In genomic region chr9:134158753-134159392, GRCh38 we compare ENCODE assay signal across 28 cellular contexts. TPM values are rescaled to one million over a fixed set of nuclear protein-coding genes. Genes with fewer than 3 reads are reported as not detected.
A peak's percentile ranks its signal among the peaks of the same experiment; 100 is the strongest.
DNase-seq lines count a peak whose midpoint lies in the region; ATAC-seq and TF ChIP-seq lines count a peak whose summit lies in the region.
"Had no signal": no experiment of that assay in that cellular context is flagged by ENCODE, and none has a peak within 500 bp of the region (broad histone marks: within the 10 kb centered on the region; RNA-seq: fewer than 3 reads in every experiment).

No MANE protein-coding gene starts in this region.

- H3K27ac Mint-ChIP-seq in GM23338, result no peak overlapping the region
- no peak overlapping the region for H3K27ac Mint-ChIP-seq in stimulated activated memory B cell treated with anti-CD40 and anti-IgM and Interleukin-4, amounts not matched to agents 10 μg/mL and 1 μg/mL and 100 μg/mL, for 72 hours
- H3K27ac Mint-ChIP-seq: activated CD4-positive, alpha-beta T cell treated with anti-CD3 and anti-CD28 coated beads for 36 hours; activated naive CD4-positive, alpha-beta T cell treated with anti-CD3 and anti-CD28 coated beads, Interleukin-2, amount 50 U/mL, for 24 hours; CD4-positive, alpha-beta T cell; nephron had no signal

- peaks cover 13% of the 10 kb centered on the region; the same call in 1 of the 2 replicates for H3F3A ChIP-seq in GM23338 (replicated peaks; ENCODE audit: low read depth)

- H3K27me3 Mint-ChIP-seq in GM23338 (ENCODE audit: insufficient read depth, low read depth, poor library complexity), result peaks cover 14% of the 10 kb centered on the region
- no peaks in the 10 kb centered on the region for H3K27me3 Mint-ChIP-seq in stimulated activated memory B cell treated with anti-CD40 and anti-IgM and Interleukin-4, amounts not matched to agents 10 μg/mL and 1 μg/mL and 100 μg/mL, for 72 hours
- H3K27me3 Mint-ChIP-seq: activated CD4-positive, alpha-beta T cell treated with anti-CD3 and anti-CD28 coated beads for 36 hours; activated naive CD4-positive, alpha-beta T cell treated with anti-CD3 and anti-CD28 coated beads, Interleukin-2, amount 50 U/mL, for 24 hours had no signal

- DNase-seq in GM23338 (ENCODE audit: low spot score) (no peak), NCI-H2107 (lab: John Stamatoyannopoulos, UW) (peak; percentile 95), caudate nucleus (lab: John Stamatoyannopoulos, UW) (no peak), NCI-H510A treated with DMSO at 0.1 percent for 48 hours (lab: John Stamatoyannopoulos, UW) (no peak), activated T-cell treated with anti-CD3 and anti-CD28 coated beads for 4 hours (no peak)
- DNase-seq: activated CD4-positive, alpha-beta T cell treated with anti-CD3 and anti-CD28 coated beads for 36 hours; CD4-positive, alpha-beta T cell; cerebellar nuclear complex; DMS153; effector CD4-positive, alpha-beta T cell; GF-D8; hippocampal formation; Kasumi-1; NCI-H2081 treated with DMSO at 0.1 percent for 48 hours; PC-3; SJCRH30; stimulated activated CD4-positive, alpha-beta T cell treated with anti-CD3 and anti-CD28 coated beads, Interleukin-1b, Interleukin-23, amount 100 ng/mL, for 48 hours; T-helper 1 cell; testis had no signal

- no peaks in the 10 kb centered on the region; the same call in 1 of the 2 replicates for H4K20me1 ChIP-seq in GM23338 (replicated peaks; ENCODE audit: insufficient read depth)

- no peaks in the 10 kb centered on the region for H3K9me2 ChIP-seq in GM23338 (ENCODE audit: insufficient read depth)

- ATAC-seq in GM23338, result no peak
- peak; percentile 20 for ATAC-seq in stimulated activated memory B cell treated with anti-CD40 and anti-IgM and Interleukin-4, amounts not matched to agents 10 μg/mL and 1 μg/mL and 100 μg/mL, for 72 hours
- no peak for ATAC-seq in GM18867 (IDR thresholded peaks at IDR 0.05; ENCODE audit: unreplicated experiment)
- ATAC-seq: activated CD4-positive, alpha-beta T cell treated with anti-CD3 and anti-CD28 coated beads for 36 hours; PC-3 had no signal

- H3K27ac ChIP-seq in GM23338 (ENCODE audit: low read depth) (no peak overlapping the region), caudate nucleus (ENCODE audit: low read depth, low read length) (peak overlapping the region; percentile 58)
- H3K27ac ChIP-seq: esophagus muscularis mucosa, prostate gland, SJCRH30, testis had no signal

- no peak overlapping the region for H3K4me3 ChIP-seq in GM23338
- H3K4me3 ChIP-seq: esophagus muscularis mucosa, prostate gland, SJCRH30, testis had no signal

- H3K4me3 Mint-ChIP-seq in GM23338, result no peak overlapping the region
- H3K4me3 Mint-ChIP-seq in stimulated activated memory B cell treated with anti-CD40 and anti-IgM and Interleukin-4, amounts not matched to agents 10 μg/mL and 1 μg/mL and 100 μg/mL, for 72 hours, result no peak overlapping the region
- H3K4me3 Mint-ChIP-seq: activated CD4-positive, alpha-beta T cell treated with anti-CD3 and anti-CD28 coated beads for 36 hours; activated naive CD4-positive, alpha-beta T cell treated with anti-CD3 and anti-CD28 coated beads, Interleukin-2, amount 50 U/mL, for 24 hours; CD4-positive, alpha-beta T cell; nephron had no signal

- no peaks in the 10 kb centered on the region for H3K79me2 ChIP-seq in GM23338 (replicated peaks; ENCODE audit: insufficient read depth)

- TF ChIP-seq CTCF in GM23338 (conservative IDR thresholded peaks at IDR 0.05; ENCODE audit: low read depth in 2 of 2), result no peak

- no peaks in the 10 kb centered on the region for H3K9me3 Mint-ChIP-seq in GM23338
- no peaks in the 10 kb centered on the region for H3K9me3 Mint-ChIP-seq in stimulated activated memory B cell treated with anti-CD40 and anti-IgM and Interleukin-4, amounts not matched to agents 10 μg/mL and 1 μg/mL and 100 μg/mL, for 72 hours
- H3K9me3 Mint-ChIP-seq: activated naive CD4-positive, alpha-beta T cell treated with anti-CD3 and anti-CD28 coated beads, Interleukin-2, amount 50 U/mL, for 24 hours; CD4-positive, alpha-beta T cell; nephron had no signal

- peaks cover 2% of the 10 kb centered on the region for H3K4me1 Mint-ChIP-seq in GM23338
- H3K4me1 Mint-ChIP-seq in stimulated activated memory B cell treated with anti-CD40 and anti-IgM and Interleukin-4, amounts not matched to agents 10 μg/mL and 1 μg/mL and 100 μg/mL, for 72 hours, result peaks cover 4% of the 10 kb centered on the region
- H3K4me1 Mint-ChIP-seq: nephron had no signal

- peaks cover 19% of the 10 kb centered on the region for H3K36me3 ChIP-seq in GM23338 (ENCODE audit: insufficient read depth)

- no peak overlapping the region for H2AFZ ChIP-seq in GM23338

- H3K36me3 Mint-ChIP-seq in GM23338 (ENCODE audit: low read depth), result peaks cover 50% of the 10 kb centered on the region
- H3K36me3 Mint-ChIP-seq in stimulated activated memory B cell treated with anti-CD40 and anti-IgM and Interleukin-4, amounts not matched to agents 10 μg/mL and 1 μg/mL and 100 μg/mL, for 72 hours, result peaks cover 44% of the 10 kb centered on the region

- H3K4me1 ChIP-seq in GM23338 (ENCODE audit: insufficient read depth), result peaks cover 4% of the 10 kb centered on the region; the same call in 1 of the 2 replicates
- H3K4me1 ChIP-seq: prostate gland, SJCRH30 had no signal

- 0 out of 2 replicates have a peak, but pooled peaks cover 4% of the 10 kb centered on the region for H3K27me3 ChIP-seq in GM23338 (ENCODE audit: insufficient read depth)
- H3K27me3 ChIP-seq: esophagus muscularis mucosa, SJCRH30, testis had no signal

- no peak overlapping the region for H3K4me2 ChIP-seq in GM23338

TF ChIP-seq in GM23338, 12 proteins besides CTCF, POLR2A, EP300 and RAD21:
- no peak for TF ChIP-seq EZH2phosphoT487 (IDR thresholded peaks at IDR 0.05; ENCODE audit: unreplicated experiment)
- TF ChIP-seq POLR2AphosphoS5 (IDR thresholded peaks at IDR 0.05; ENCODE audit: low read depth), result 0 out of 2 replicates have a peak, but pooled peaks have one; percentile 13
TF ChIP-seq in GM23338: peak in this region for 1.

RNA-seq across cellular contexts. Expression of gene RNU6ATAC, which starts 5.5 kb away (rescaled TPM):
- not detected in 2 replicates for total RNA-seq in GM23338 (2014; rRNA removed; shearing (Covaris generic))
- not detected in 2 replicates for polyA plus RNA-seq in GM23338 (2016; fragmentation: Nextera tagmentation; extraction: Ambion mirVana)
- total RNA-seq: frontal cortex, HT1080, lower leg skin, PC-3, prostate gland, SJCRH30, testis had no signal

RNA-seq across cellular contexts. Expression of gene WDR5, which starts 23.0 kb away (rescaled TPM):
- 47.7 and 56.6 TPM in 2 replicates for total RNA-seq in GM23338 (2014; rRNA removed; shearing (Covaris generic))
- 37.0 and 38.1 TPM in 2 replicates for polyA plus RNA-seq in GM23338 (2016; fragmentation: Nextera tagmentation; extraction: Ambion mirVana)
